18 cellular contexts compared by ENCODE assay signal in the genomic region with DNA sequence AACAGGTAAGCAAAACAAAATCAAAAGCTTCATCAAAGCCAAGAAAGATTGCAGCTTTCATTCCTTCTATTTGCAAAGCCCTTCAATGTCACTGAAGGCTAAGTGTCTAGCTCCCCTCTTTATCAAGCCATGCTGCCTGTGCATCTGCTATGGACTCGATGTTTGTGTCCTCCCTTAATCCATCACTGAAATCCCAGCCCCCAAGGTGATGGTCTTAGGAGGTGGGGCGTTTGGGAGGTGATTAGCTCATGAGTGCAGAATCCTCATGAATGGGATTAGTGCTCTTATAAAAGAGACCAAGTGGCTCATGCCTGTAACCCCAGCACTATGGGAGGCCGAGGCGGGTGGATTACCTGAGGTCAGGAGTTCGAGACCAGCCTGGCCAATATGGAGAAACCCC. TPM values are rescaled to one million over a fixed set of nuclear protein-coding genes. Genes with fewer than 3 reads are reported as not detected.
DNase-seq lines count a peak whose midpoint lies in the region; FAIRE-seq and TF ChIP-seq lines count a peak whose summit lies in the region.
"Had no signal": no experiment of that assay in that cellular context is flagged by ENCODE, and none has a peak within 500 bp of the region (broad histone marks: within the 10 kb centered on the region; RNA-seq: fewer than 3 reads in every experiment).

No MANE protein-coding gene starts in this region.

- TF ChIP-seq CTCF in D721Med (IDR thresholded peaks at IDR 0.05; ENCODE audit: insufficient read depth, missing control alignments) (no peak), Calu3 (IDR thresholded peaks at IDR 0.05; ENCODE audit: unreplicated experiment) (no peak)

- H3K36me3 Mint-ChIP-seq in T-helper 2 cell treated with Interferon-gamma antibody and Interleukin-4, amounts not matched to agents 5 μg/mL and 100 μg/mL, for 36 hours (ENCODE audit: low read depth), result no peaks in the 10 kb centered on the region
- no peaks in the 10 kb centered on the region for H3K36me3 Mint-ChIP-seq in Calu3 (ENCODE audit: insufficient read depth, unreplicated experiment)
- H3K36me3 Mint-ChIP-seq: CD8-positive, alpha-beta T cell had no signal

- peaks cover 3% of the 10 kb centered on the region for H3K4me1 Mint-ChIP-seq in T-helper 2 cell treated with Interferon-gamma antibody and Interleukin-4, amounts not matched to agents 5 μg/mL and 100 μg/mL, for 36 hours (ENCODE audit: low read depth)
- no peaks in the 10 kb centered on the region for H3K4me1 Mint-ChIP-seq in Calu3 (ENCODE audit: low read depth, unreplicated experiment)
- H3K4me1 Mint-ChIP-seq: B cell had no signal

- CTCF ChIA-PET in Calu3 (lab: Charles Lee), result interaction anchor here (0.6 kb wide), 2 partner anchors 134 to 1582 kb away, joined by 3 read pairs; no protein-coding TSS in a partner anchor

- FAIRE-seq in D721Med (lab: Jason Lieb, UNC), result peak; percentile 72
- FAIRE-seq: A549, G401.6, GM12891 had no signal

- intact Hi-C loops in Calu3 (cut with micrococcal nuclease; ENCODE audit: unreplicated experiment), result no loop called here

- no peaks in the 10 kb centered on the region for H3K9me3 Mint-ChIP-seq in T-helper 2 cell treated with Interferon-gamma antibody and Interleukin-4, amounts not matched to agents 5 μg/mL and 100 μg/mL, for 36 hours
- no peaks in the 10 kb centered on the region for H3K9me3 Mint-ChIP-seq in Calu3 (ENCODE audit: low read depth, unreplicated experiment)
- H3K9me3 Mint-ChIP-seq: CD4-positive, alpha-beta T cell; CD8-positive, alpha-beta T cell had no signal

- peaks cover 3% of the 10 kb centered on the region for H3K27me3 Mint-ChIP-seq in T-helper 2 cell treated with Interferon-gamma antibody and Interleukin-4, amounts not matched to agents 5 μg/mL and 100 μg/mL, for 36 hours (ENCODE audit: low read depth)
- no peaks in the 10 kb centered on the region for H3K27me3 Mint-ChIP-seq in Calu3 (ENCODE audit: unreplicated experiment)
- H3K27me3 Mint-ChIP-seq: CD4-positive, alpha-beta T cell had no signal

- no peak overlapping the region for H3K4me3 Mint-ChIP-seq in T-helper 2 cell treated with Interferon-gamma antibody and Interleukin-4, amounts not matched to agents 5 μg/mL and 100 μg/mL, for 36 hours
- H3K4me3 Mint-ChIP-seq in Calu3 (ENCODE audit: low read depth, unreplicated experiment), result no peak overlapping the region
- H3K4me3 Mint-ChIP-seq: B cell; CD4-positive, alpha-beta T cell; CD8-positive, alpha-beta T cell had no signal

- no peak overlapping the region for H3K27ac Mint-ChIP-seq in T-helper 2 cell treated with Interferon-gamma antibody and Interleukin-4, amounts not matched to agents 5 μg/mL and 100 μg/mL, for 36 hours
- no peak overlapping the region for H3K27ac Mint-ChIP-seq in Calu3 (ENCODE audit: unreplicated experiment)
- H3K27ac Mint-ChIP-seq: B cell; CD4-positive, alpha-beta T cell; CD8-positive, alpha-beta T cell had no signal

- DNase-seq in D721Med (ENCODE audit: insufficient read length, low spot score), result no peak
- peak; percentile 9 for DNase-seq in NCI-H524 treated with DMSO at 0.1 percent for 48 hours (lab: John Stamatoyannopoulos, UW)
- DNase-seq in NCI-H82 treated with DMSO at 0.1 percent for 48 hours (lab: John Stamatoyannopoulos, UW; ENCODE audit: unreplicated experiment), result peak; percentile 70
- DNase-seq in islet precursor cell, result peak; percentile 4
- DNase-seq in H4 (ENCODE audit: low spot score), result no peak
- DNase-seq in kidney glomerular epithelial cell (lab: John Stamatoyannopoulos, UW), result no peak
- no peak for DNase-seq in T-helper 2 cell treated with Interferon-gamma antibody and Interleukin-4, amounts not matched to agents 5 μg/mL and 100 μg/mL, for 36 hours (ENCODE audit: low spot score)
- no peak for DNase-seq in Calu3
- DNase-seq: AML-193; Caco-2; CD4-positive, alpha-beta T cell; CD8-positive, alpha-beta T cell; DMS79 treated with DMSO at 0.1 percent for 48 hours; GF-D8 had no signal

- BruUV-seq in Calu3 (replicated peaks; lab: Mats Ljungman, UMichigan), result no TSS peak

RNA-seq across cellular contexts. Expression of a gene that starts 6.9 kb away (rescaled TPM):
- 16.5 and 22.0 TPM in 2 replicates for total RNA-seq in H4 (2014; rRNA removed; shearing (Covaris generic))
- 35.5 and 49.6 TPM in 2 replicates for total RNA-seq in Calu3 (2022)

Comparison
In these comparisons a context has a peak if more than half of its experiments do, and no peak if none do; other contexts are left out.
1. DNase-seq: peak in NCI-H524 treated with DMSO at 0.1 percent for 48 hours (single experiment), NCI-H82 treated with DMSO at 0.1 percent for 48 hours (single experiment) and islet precursor cell (single experiment); none in D721Med (single experiment), H4 (single experiment), kidney glomerular epithelial cell (single experiment), T-helper 2 cell treated with Interferon-gamma antibody and Interleukin-4, amounts not matched to agents 5 μg/mL and 100 μg/mL, for 36 hours (single experiment) and Calu3 (single experiment).